In the genomic region with DNA sequence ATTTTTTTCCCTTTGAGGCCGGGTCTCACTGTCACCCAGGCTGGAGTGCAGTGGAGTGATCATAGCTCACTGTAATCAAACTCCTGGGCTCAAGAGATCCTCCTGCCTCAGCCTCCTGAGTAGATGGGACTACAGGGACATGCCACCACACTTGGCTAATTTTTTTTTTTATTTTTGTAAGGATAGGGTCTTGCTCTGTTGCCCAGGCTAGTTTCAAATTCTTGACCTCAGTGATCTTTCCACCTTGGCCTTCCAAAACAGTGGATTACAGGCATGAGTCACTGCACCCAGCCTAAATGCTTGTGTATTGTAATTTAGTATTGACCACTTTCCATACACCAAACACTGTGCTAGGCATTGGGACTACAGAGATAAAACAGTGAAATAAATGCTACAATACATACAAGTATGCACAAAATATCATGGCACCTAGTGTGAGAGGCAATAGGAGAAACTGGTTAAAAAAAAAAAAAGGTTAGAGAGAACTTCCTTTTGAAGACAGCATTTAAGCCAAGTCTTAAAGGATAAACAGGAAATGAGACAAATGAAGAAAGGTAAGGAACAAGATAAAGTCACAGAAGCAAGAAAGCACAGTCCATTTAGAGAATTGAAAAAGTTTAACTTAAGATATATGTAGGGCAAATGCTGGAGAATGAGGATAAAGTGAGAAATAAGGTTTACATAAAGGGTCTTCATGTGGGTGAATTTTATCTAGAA, we compare ENCODE assay signal across 1 cellular context.
TF ChIP-seq lines count a peak whose summit lies in the region.

No MANE protein-coding gene starts in this region.

TF ChIP-seq in GM12878, 131 proteins besides CTCF, POLR2A, EP300 and RAD21 (continued from another document):
- TF ChIP-seq ELK1 (IDR thresholded peaks at IDR 0.05; ENCODE audit: low read depth, low read length), result no peak
- no peak for TF ChIP-seq HSF1 (IDR thresholded peaks at IDR 0.05; ENCODE audit: low read depth, low read length)
- no peak for TF ChIP-seq CEBPZ (IDR thresholded peaks at IDR 0.05; ENCODE audit: low read depth, low read length)
- no peak for TF ChIP-seq RAD51 (IDR thresholded peaks at IDR 0.05)
- TF ChIP-seq GATAD2B (conservative IDR thresholded peaks at IDR 0.05; ENCODE audit: low read depth), result no peak
- no peak for TF ChIP-seq ZBTB4 (CRISPR knock-in tag; IDR thresholded peaks at IDR 0.05)
- no peak for TF ChIP-seq SPI1 (IDR thresholded peaks at IDR 0.05; ENCODE audit: borderline replicate concordance, insufficient read depth, low read depth, low read length)
- TF ChIP-seq PAX5 (IDR thresholded peaks at IDR 0.05; ENCODE audit: borderline replicate concordance, low read depth, low read length), result no peak
- TF ChIP-seq RELA (IDR thresholded peaks at IDR 0.05; ENCODE audit: borderline replicate concordance, partially characterized antibody), result no peak
